ENCODE assay signal across 1 cellular context in genomic region chr11:87397250-87397649, GRCh38.
TF ChIP-seq lines count a peak whose summit lies in the region.

No MANE protein-coding gene starts in this region.

TF ChIP-seq in GM23338, 12 proteins besides CTCF, POLR2A, EP300 and RAD21 (continued from another document):
- no peak for TF ChIP-seq REST (IDR thresholded peaks at IDR 0.05; ENCODE audit: unreplicated experiment)
- TF ChIP-seq JUNB (IDR thresholded peaks at IDR 0.05; ENCODE audit: unreplicated experiment): no peak
- TF ChIP-seq EZH2 (IDR thresholded peaks at IDR 0.05; ENCODE audit: low read depth, unreplicated experiment): no peak
- TF ChIP-seq STAT1 (IDR thresholded peaks at IDR 0.05; ENCODE audit: unreplicated experiment): no peak
- TF ChIP-seq EZH2phosphoT487 (IDR thresholded peaks at IDR 0.05; ENCODE audit: unreplicated experiment): no peak
- no peak for TF ChIP-seq ZNF114 (CRISPR knock-in tag; IDR thresholded peaks at IDR 0.05)
- TF ChIP-seq ZNF462 (CRISPR knock-in tag; IDR thresholded peaks at IDR 0.05): no peak
